In the genomic region with DNA sequence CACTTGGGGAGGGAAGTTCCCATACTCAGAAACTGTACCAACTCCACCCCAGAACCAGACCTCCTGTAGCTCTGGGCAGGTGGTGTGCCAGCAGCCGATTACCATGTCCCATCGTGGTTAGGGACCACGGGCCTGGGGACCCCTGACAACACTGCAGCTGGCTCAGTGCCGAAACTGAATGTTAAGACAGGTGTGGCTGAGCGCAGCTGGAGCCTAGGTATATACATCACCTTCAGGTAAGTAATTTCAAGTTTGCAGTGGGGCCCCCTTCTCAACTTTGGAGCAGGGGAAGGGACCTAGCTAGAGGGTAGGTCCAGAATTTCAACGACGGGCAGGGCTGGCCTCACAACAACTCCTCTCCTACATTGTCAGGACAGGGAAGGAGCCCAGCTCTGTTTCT, we compare ENCODE assay signal across 23 cellular contexts. TPM values are rescaled to one million over a fixed set of nuclear protein-coding genes. Genes with fewer than 3 reads are reported as not detected.
A peak's percentile ranks its signal among the peaks of the same experiment; 100 is the strongest.
DNase-seq lines count a peak whose midpoint lies in the region; ATAC-seq and TF ChIP-seq lines count a peak whose summit lies in the region.
"Had no signal": no experiment of that assay in that cellular context is flagged by ENCODE, and none has a peak within 500 bp of the region (broad histone marks: within the 10 kb centered on the region; RNA-seq: fewer than 3 reads in every experiment).

No MANE protein-coding gene starts in this region.

- H3K4me1 ChIP-seq in ascending aorta (peaks cover 4 to 31% of the 10 kb centered on the region in 2 donors), foreskin keratinocyte (peaks cover 20% of the 10 kb centered on the region), sigmoid colon (peaks cover 0 to 48% (median 46%) of the 10 kb centered on the region in 4 donors), Peyer's patch (no peaks in the 10 kb centered on the region)

- H3K9me3 ChIP-seq in AG04450 (ENCODE audit: control insufficient read depth, insufficient read depth, low read length) (no peaks in the 10 kb centered on the region), ascending aorta (no peaks in the 10 kb centered on the region), sigmoid colon (no peaks in the 10 kb centered on the region), Peyer's patch (no peaks in the 10 kb centered on the region)
- H3K9me3 ChIP-seq: gastroesophageal sphincter, upper lobe of right lung had no signal

- intact Hi-C loops in ascending aorta (cut with DNase I) (loop anchor here (5.0 kb wide), 1 partner anchor 70 kb away; a partner anchor contains a TSS), sigmoid colon (cut with DNase I) (no loop called here)

- ATAC-seq in foreskin keratinocyte = no peak
- ATAC-seq: activated CD8-positive, alpha-beta memory T cell treated with anti-CD3 and anti-CD28 coated beads, Interleukin-2, amount 10 ng/mL, durations not matched to agents 7 days and 5 days; gastroesophageal sphincter; left ventricle myocardium superior; upper lobe of right lung had no signal

- CTCF ChIA-PET in AG04450 (lab: Charles Lee) = interaction anchor here (0.5 to 2.1 kb wide), 3 partner anchors 15 to 279 kb away, joined by 3 to 11 read pairs (median 3); no protein-coding TSS in a partner anchor

- H3K36me3 ChIP-seq in ascending aorta = peaks cover 18 to 19% of the 10 kb centered on the region in 2 donors
- H3K36me3 ChIP-seq in sigmoid colon = peaks cover 0 to 40% (median 15%) of the 10 kb centered on the region in 4 donors
- H3K36me3 ChIP-seq in Peyer's patch = peaks cover 0 to 42% (median 0%) of the 10 kb centered on the region in 3 donors

- POLR2A ChIA-PET in AG04450 (lab: Yijun Ruan, JAX) = no interaction called here

- TF ChIP-seq EP300 in sigmoid colon (IDR thresholded peaks at IDR 0.05) = no peak

- TF ChIP-seq POLR2A in sigmoid colon (IDR thresholded peaks at IDR 0.05) (no peak), Peyer's patch (IDR thresholded peaks at IDR 0.05) (no peak)

- WGBS in sigmoid colon, 2 donors = 91 to 95% methylated on average over 7 of the region's 7 CpGs

- H3K27me3 ChIP-seq in AG04450 (ENCODE audit: control insufficient read depth, insufficient read depth, low read length) (no peaks in the 10 kb centered on the region), ascending aorta (no peaks in the 10 kb centered on the region), foreskin keratinocyte (no peaks in the 10 kb centered on the region), sigmoid colon (no peaks in the 10 kb centered on the region), Peyer's patch (no peaks in the 10 kb centered on the region)
- H3K27me3 ChIP-seq: gastroesophageal sphincter, upper lobe of right lung had no signal

- H3K27ac ChIP-seq in AG04450 (ENCODE audit: low read depth, low read length) (peak overlapping the region; percentile 63), ascending aorta (peak overlapping the region; percentile 64 to 77), foreskin keratinocyte (peak overlapping the region; percentile 16), sigmoid colon (peak overlapping the region; percentile 67 to 87 (median 79)), Peyer's patch (no peak overlapping the region)
- H3K27ac ChIP-seq: upper lobe of right lung, WERI-Rb-1 had no signal

- H3K4me3 ChIP-seq in AG04450 (ENCODE audit: low read depth, low read length) (no peak overlapping the region), ascending aorta (no peak overlapping the region), sigmoid colon (no peak overlapping the region), Peyer's patch (no peak overlapping the region)
- H3K4me3 ChIP-seq: gastroesophageal sphincter, upper lobe of right lung had no signal

- DNase-seq in AG04450 (ENCODE audit: low read depth, low spot score) (no peak), ascending aorta (ENCODE audit: low spot score in 2 of 2) (no peak), foreskin keratinocyte (no peak), sigmoid colon (peak; percentile 60), Peyer's patch (no peak), dermis blood vessel endothelial cell (no peak), COLO668 (lab: John Stamatoyannopoulos, UW; ENCODE audit: unreplicated experiment) (no peak)
- no peak for DNase-seq in activated CD4-positive, alpha-beta T cell treated with anti-CD3 and anti-CD28 coated beads for 48 hours
- DNase-seq: activated CD4-positive, alpha-beta T cell treated with anti-CD3 and anti-CD28 coated beads, Interleukin-2, amount 50 U/mL, for 1 hour; activated CD8-positive, alpha-beta memory T cell treated with anti-CD3 and anti-CD28 coated beads, Interleukin-2, amount 10 ng/mL, durations not matched to agents 7 days and 5 days; central memory CD4-positive, alpha-beta T cell; GDM1; hypothalamus; Kasumi-1; left ventricle myocardium superior; midbrain; NCI-H187; NCI-H524 treated with DMSO at 0.1 percent for 48 hours; RPMI8226; stimulated activated CD8-positive, alpha-beta memory T cell treated with anti-CD3 and anti-CD28 coated beads, Interleukin-4, amount 100 ng/mL, for 48 hours; upper lobe of right lung; WERI-Rb-1 had no signal

- TF ChIP-seq CTCF in AG04450 (IDR thresholded peaks at IDR 0.05; ENCODE audit: low read depth, low read length) = no peak
- TF ChIP-seq CTCF in ascending aorta (IDR thresholded peaks at IDR 0.05) = no peak
- no peak for TF ChIP-seq CTCF in foreskin keratinocyte (conservative IDR thresholded peaks at IDR 0.05)
- TF ChIP-seq CTCF in sigmoid colon (IDR thresholded peaks at IDR 0.05) = no peak
- TF ChIP-seq CTCF in Peyer's patch (IDR thresholded peaks at IDR 0.05) = no peak

RNA-seq across cellular contexts. Expression of a gene that starts 20.7 kb away (rescaled TPM):
- polyA plus RNA-seq in AG04450 (2011; rRNA removed) = 21.6 and 26.6 TPM in 2 replicates
- 21.9 and 44.5 TPM in 2 replicates for polyA minus RNA-seq in AG04450 (2011; rRNA and poly(A)+ RNA removed)
- 110 TPM for total RNA-seq in ascending aorta
- 37.7 and 39.8 TPM in 2 replicates for total RNA-seq in foreskin keratinocyte
- 28.0 and 34.0 TPM in 2 replicates for polyA plus RNA-seq in foreskin keratinocyte
- total RNA-seq in sigmoid colon = 10 to 100 TPM; 17.3 to 40.3 (median 26.6) TPM
- 10 to 100 TPM; 10.8 to 29.3 (median 11.6) TPM for polyA plus RNA-seq in sigmoid colon
- total RNA-seq in Peyer's patch = 10 to 100 TPM; 27.5 to 68.1 (median 61.4) TPM
- 52.6 and 58.3 TPM in 2 replicates for total RNA-seq in dermis blood vessel endothelial cell

Comparison
In these comparisons a context has a peak if more than half of its experiments do, and no peak if none do; other contexts are left out.
1. H3K27ac ChIP-seq: peak in AG04450 (single experiment), ascending aorta (2 of 2), foreskin keratinocyte (single experiment) and sigmoid colon (4 of 4); none in Peyer's patch (0 of 4).